In genomic region chr7:100369105-100369504, GRCh38 we compare ENCODE assay signal across 8 cellular contexts. TPM values are rescaled to one million over a fixed set of nuclear protein-coding genes. Genes with fewer than 3 reads are reported as not detected.
A peak's percentile ranks its signal among the peaks of the same experiment; 100 is the strongest.
DNase-seq lines count a peak whose midpoint lies in the region; ATAC-seq, FAIRE-seq and TF ChIP-seq lines count a peak whose summit lies in the region.

No MANE protein-coding gene starts in this region.

- H3K4me1 Mint-ChIP-seq in activated CD4-positive, alpha-beta T cell treated with anti-CD3 and anti-CD28 coated beads for 36 hours, result peaks cover 40% of the 10 kb centered on the region

- H3K27ac Mint-ChIP-seq in activated CD4-positive, alpha-beta T cell treated with anti-CD3 and anti-CD28 coated beads for 36 hours, result no peak overlapping the region

- no peaks in the 10 kb centered on the region for H3K27me3 ChIP-seq in HL-60 (ENCODE audit: insufficient read depth, poor library complexity, severe bottlenecking)
- no peaks in the 10 kb centered on the region for H3K27me3 ChIP-seq in pancreas
- H3K27me3 ChIP-seq in MG63, result no peaks in the 10 kb centered on the region

- peaks cover 22% of the 10 kb centered on the region for H3K36me3 Mint-ChIP-seq in activated CD4-positive, alpha-beta T cell treated with anti-CD3 and anti-CD28 coated beads for 36 hours (ENCODE audit: low read depth)

- H3K36me3 ChIP-seq in pancreas, result no peaks in the 10 kb centered on the region
- H3K36me3 ChIP-seq in MG63, result no peaks in the 10 kb centered on the region

- no peaks in the 10 kb centered on the region for H3K27me3 Mint-ChIP-seq in activated CD4-positive, alpha-beta T cell treated with anti-CD3 and anti-CD28 coated beads for 36 hours

- POLR2A ChIA-PET in activated CD4-positive, alpha-beta T cell treated with anti-CD3 and anti-CD28 coated beads for 36 hours (lab: Charles Lee), result no interaction called here

- 69 to 72% methylated on average over 6 of the region's 6 CpGs for WGBS in pancreas, 2 donors

- H3K9me3 Mint-ChIP-seq in activated CD4-positive, alpha-beta T cell treated with anti-CD3 and anti-CD28 coated beads for 36 hours (ENCODE audit: low read depth), result no peaks in the 10 kb centered on the region

- H3K27ac ChIP-seq in HL-60 (replicated peaks), result peak overlapping the region; percentile 88
- peak overlapping the region; percentile 77 for H3K27ac ChIP-seq in caudate nucleus (ENCODE audit: low read depth, low read length)
- peak overlapping the region in 2 of 4 donors; percentile 57 to 71 for H3K27ac ChIP-seq in pancreas

- no peaks in the 10 kb centered on the region for H3K4me1 ChIP-seq in pancreas

- ATAC-seq in GM21515 (IDR thresholded peaks at IDR 0.05; ENCODE audit: unreplicated experiment) (peak; percentile 59), pancreas (peak in 3 of 4 donors; percentile 31 to 72 (median 61))
- ATAC-seq in activated CD4-positive, alpha-beta T cell treated with anti-CD3 and anti-CD28 coated beads for 36 hours, result no peak

- CTCF ChIA-PET in activated CD4-positive, alpha-beta T cell treated with anti-CD3 and anti-CD28 coated beads for 36 hours (lab: Charles Lee), result interaction anchor here (0.7 to 1.4 kb wide), 2 partner anchors 34 to 47 kb away, joined by 3 read pairs; no protein-coding TSS in a partner anchor

- H3K9me3 ChIP-seq in pancreas (no peaks in the 10 kb centered on the region), MG63 (no peaks in the 10 kb centered on the region)

- no peak for TF ChIP-seq CTCF in GM12864 (IDR thresholded peaks at IDR 0.05; ENCODE audit: low read depth, low read length, missing control alignments)
- TF ChIP-seq CTCF in HL-60 (IDR thresholded peaks at IDR 0.05; ENCODE audit: insufficient read depth, low read length), result no peak
- no peak for TF ChIP-seq CTCF in pancreas (IDR thresholded peaks at IDR 0.05)

- DNase-seq in GM12864 (ENCODE audit: low read depth) (peak; percentile 79), HL-60 (ENCODE audit: low read depth in 1 of 2, low spot score in 1 of 2) (peak; percentile 87 to 98), caudate nucleus (lab: John Stamatoyannopoulos, UW) (peak in 17 of 61 donors; percentile 10 to 52 (median 26)), pancreas (peak in 1 of 6 donors; percentile 62), MG63 (no peak), activated gamma-delta T cell treated with Interleukin-2 at 50 U/mL for 16 hours (no peak)
- no peak for DNase-seq in activated CD4-positive, alpha-beta T cell treated with anti-CD3 and anti-CD28 coated beads for 36 hours

- H3K4me3 ChIP-seq in GM12864 (ENCODE audit: low read depth, low read length) (no peak overlapping the region), HL-60 (replicated peaks; ENCODE audit: insufficient read depth, low read length) (no peak overlapping the region), pancreas (no peak overlapping the region), MG63 (no peak overlapping the region)

- intact Hi-C loops in pancreas (cut with DNase I), result no loop called here
- intact Hi-C loops in activated CD4-positive, alpha-beta T cell treated with anti-CD3 and anti-CD28 coated beads for 36 hours (cut with DNase I, micrococcal nuclease), result no loop called here

- FAIRE-seq in pancreas (lab: Jason Lieb, UNC), result no peak

- H3K4me3 Mint-ChIP-seq in activated CD4-positive, alpha-beta T cell treated with anti-CD3 and anti-CD28 coated beads for 36 hours, result no peak overlapping the region

RNA-seq across cellular contexts. Expression of gene PILRA, which starts 4.2 kb away (rescaled TPM):
- total RNA-seq in pancreas, result 1 to 10 TPM in 5 of 6 donors, under 1 TPM in 1; 0.88 to 7.6 (median 2.8) TPM
- 1 to 10 TPM; 3.8 to 4.8 TPM for polyA plus RNA-seq in pancreas
- total RNA-seq in MG63 (2014; rRNA removed; shearing (Covaris generic); ENCODE audit: low replicate concordance), result not detected in 2 replicates
- under 1 TPM; 0.80 to 0.90 TPM for total RNA-seq in activated CD4-positive, alpha-beta T cell treated with anti-CD3 and anti-CD28 coated beads for 36 hours

RNA-seq across cellular contexts. Expression of gene PILRB, which starts 11.2 kb away (rescaled TPM):
- total RNA-seq in pancreas, result 10 to 100 TPM; 14.7 to 33.6 (median 20.1) TPM
- polyA plus RNA-seq in pancreas, result 100 to 1,000 TPM; 202 to 218 TPM
- 6.2 and 7.2 TPM in 2 replicates for total RNA-seq in MG63 (2014; rRNA removed; shearing (Covaris generic); ENCODE audit: low replicate concordance)
- 10 to 100 TPM; 30.5 to 37.5 TPM for total RNA-seq in activated CD4-positive, alpha-beta T cell treated with anti-CD3 and anti-CD28 coated beads for 36 hours

RNA-seq across cellular contexts. Expression of gene ZCWPW1, which starts 59.4 kb away (rescaled TPM):
- total RNA-seq in pancreas, result 1 to 10 TPM; 1.6 to 3.0 (median 2.0) TPM
- 10 to 100 TPM in 1 of 2 donors, 1 to 10 TPM in 1; 8.0 to 18.9 TPM for polyA plus RNA-seq in pancreas
- 5.1 and 6.8 TPM in 2 replicates for total RNA-seq in MG63 (2014; rRNA removed; shearing (Covaris generic); ENCODE audit: low replicate concordance)
- total RNA-seq in activated CD4-positive, alpha-beta T cell treated with anti-CD3 and anti-CD28 coated beads for 36 hours, result 1 to 10 TPM; 3.0 to 3.4 TPM

Comparison
In these comparisons a context has a peak if more than half of its experiments do, and no peak if none do; other contexts are left out.
1. DNase-seq: peak in GM12864 (single experiment) and HL-60 (2 of 2); none in MG63 (single experiment), activated CD4-positive, alpha-beta T cell treated with anti-CD3 and anti-CD28 coated beads for 36 hours (single experiment) and activated gamma-delta T cell treated with Interleukin-2 at 50 U/mL for 16 hours (single experiment).